ENCODE assay signal across 17 cellular contexts in the genomic region with DNA sequence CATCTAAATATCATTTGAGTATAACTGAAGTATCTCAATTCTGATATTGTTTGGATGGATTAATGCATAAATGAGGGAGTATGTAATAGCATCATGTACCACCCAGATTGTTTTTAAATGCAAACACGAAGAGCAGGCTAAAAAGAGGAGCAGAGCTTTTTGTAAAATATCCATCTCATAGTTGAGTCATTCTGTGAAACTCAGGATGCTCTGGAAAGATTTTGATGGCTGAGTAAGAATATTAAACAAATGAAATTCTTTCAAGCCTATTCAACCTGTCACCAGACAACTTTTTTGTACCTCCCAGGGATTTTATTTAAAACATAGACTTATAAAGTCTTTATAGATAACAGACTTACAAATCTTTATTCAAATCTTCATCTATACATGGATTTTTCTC.
"Had no signal": no experiment of that assay in that cellular context is flagged by ENCODE, and none has a peak within 500 bp of the region (broad histone marks: within the 10 kb centered on the region; RNA-seq: fewer than 3 reads in every experiment).

No MANE protein-coding gene starts in this region.

- H3K27ac Mint-ChIP-seq: activated CD4-positive, alpha-beta memory T cell treated with anti-CD3 and anti-CD28 coated beads, Interleukin-2, amount 10 ng/mL, durations not matched to agents 7 days and 5 days; activated CD4-positive, alpha-beta T cell treated with anti-CD3 and anti-CD28 coated beads for 36 hours; activated naive CD8-positive, alpha-beta T cell treated with anti-CD3 and anti-CD28 coated beads, Interleukin-2, amount 50 U/mL, for 24 hours; activated T-helper 1 cell treated with anti-CD3 and anti-CD28 coated beads, Interleukin-12 subunit alpha, Interleukin-12 subunit beta, Interleukin-2, Interleukin-4 antibody, amounts not matched to agents 30 ng/mL and 10 ng/mL and 1 ng/mL, durations not matched to agents 14 hours and 24 hours and 36 hours; brain; stimulated activated effector memory CD8-positive, alpha-beta T cell treated with anti-CD3 and anti-CD28 coated beads, Interleukin-12 subunit alpha, Interleukin-12 subunit beta, amount 100 ng/mL, for 72 hours had no signal

- H3K9me3 Mint-ChIP-seq: activated CD4-positive, alpha-beta memory T cell treated with anti-CD3 and anti-CD28 coated beads, Interleukin-2, amount 10 ng/mL, durations not matched to agents 7 days and 5 days; activated naive CD8-positive, alpha-beta T cell treated with anti-CD3 and anti-CD28 coated beads, Interleukin-2, amount 50 U/mL, for 24 hours; activated T-helper 1 cell treated with anti-CD3 and anti-CD28 coated beads, Interleukin-12 subunit alpha, Interleukin-12 subunit beta, Interleukin-2, Interleukin-4 antibody, amounts not matched to agents 30 ng/mL and 10 ng/mL and 1 ng/mL, durations not matched to agents 14 hours and 24 hours and 36 hours; stimulated activated effector memory CD8-positive, alpha-beta T cell treated with anti-CD3 and anti-CD28 coated beads, Interleukin-12 subunit alpha, Interleukin-12 subunit beta, amount 100 ng/mL, for 72 hours had no signal

- H3K27me3 Mint-ChIP-seq: activated CD4-positive, alpha-beta memory T cell treated with anti-CD3 and anti-CD28 coated beads, Interleukin-2, amount 10 ng/mL, durations not matched to agents 7 days and 5 days; activated naive CD8-positive, alpha-beta T cell treated with anti-CD3 and anti-CD28 coated beads, Interleukin-2, amount 50 U/mL, for 24 hours had no signal

- H3K36me3 ChIP-seq: esophagus squamous epithelium, tibial nerve, WERI-Rb-1 had no signal

- H3K9ac ChIP-seq: parathyroid adenoma, SK-N-SH had no signal

- H3K27me3 ChIP-seq: esophagus squamous epithelium, tibial nerve had no signal

- H3K4me1 ChIP-seq: esophagus squamous epithelium, parathyroid adenoma, tibial nerve had no signal

- H2AFZ ChIP-seq: parathyroid adenoma had no signal

- H3K4me1 Mint-ChIP-seq: activated CD4-positive, alpha-beta memory T cell treated with anti-CD3 and anti-CD28 coated beads, Interleukin-2, amount 10 ng/mL, durations not matched to agents 7 days and 5 days; activated CD4-positive, alpha-beta T cell treated with anti-CD3 and anti-CD28 coated beads for 36 hours; activated naive CD8-positive, alpha-beta T cell treated with anti-CD3 and anti-CD28 coated beads, Interleukin-2, amount 50 U/mL, for 24 hours; brain; stimulated activated effector memory CD8-positive, alpha-beta T cell treated with anti-CD3 and anti-CD28 coated beads, Interleukin-12 subunit alpha, Interleukin-12 subunit beta, amount 100 ng/mL, for 72 hours had no signal

- H3K4me2 ChIP-seq: SK-N-SH had no signal

- H3K9me3 ChIP-seq: esophagus squamous epithelium, SK-N-SH, tibial nerve had no signal

- H3K27ac ChIP-seq: esophagus squamous epithelium, parathyroid adenoma, tibial nerve, WERI-Rb-1 had no signal

- H3K4me3 Mint-ChIP-seq: activated CD4-positive, alpha-beta memory T cell treated with anti-CD3 and anti-CD28 coated beads, Interleukin-2, amount 10 ng/mL, durations not matched to agents 7 days and 5 days; activated CD4-positive, alpha-beta T cell treated with anti-CD3 and anti-CD28 coated beads for 36 hours; activated naive CD8-positive, alpha-beta T cell treated with anti-CD3 and anti-CD28 coated beads, Interleukin-2, amount 50 U/mL, for 24 hours; activated T-helper 1 cell treated with anti-CD3 and anti-CD28 coated beads, Interleukin-12 subunit alpha, Interleukin-12 subunit beta, Interleukin-2, Interleukin-4 antibody, amounts not matched to agents 30 ng/mL and 10 ng/mL and 1 ng/mL, durations not matched to agents 14 hours and 24 hours and 36 hours; brain; stimulated activated effector memory CD8-positive, alpha-beta T cell treated with anti-CD3 and anti-CD28 coated beads, Interleukin-12 subunit alpha, Interleukin-12 subunit beta, amount 100 ng/mL, for 72 hours had no signal

- DNase-seq: activated CD4-positive, alpha-beta memory T cell treated with anti-CD3 and anti-CD28 coated beads, Interleukin-2, amount 10 ng/mL, durations not matched to agents 7 days and 5 days; activated CD4-positive, alpha-beta T cell treated with anti-CD3 and anti-CD28 coated beads for 36 hours; activated naive CD4-positive, alpha-beta T cell treated with Interleukin-2 at 50 U/mL for 16 hours; activated naive CD8-positive, alpha-beta T cell treated with anti-CD3 and anti-CD28 coated beads, Interleukin-2, amount 50 U/mL, for 24 hours; esophagus squamous epithelium; hippocampal formation; kidney glomerular epithelial cell; retina; SK-N-SH; small intestine; T-helper 1 cell; WERI-Rb-1 had no signal

- H3K36me3 Mint-ChIP-seq: brain; stimulated activated effector memory CD8-positive, alpha-beta T cell treated with anti-CD3 and anti-CD28 coated beads, Interleukin-12 subunit alpha, Interleukin-12 subunit beta, amount 100 ng/mL, for 72 hours had no signal

- H3K4me3 ChIP-seq: esophagus squamous epithelium, tibial nerve had no signal

- H3K79me2 ChIP-seq: parathyroid adenoma had no signal
